21 cellular contexts compared by ENCODE assay signal in the genomic region with DNA sequence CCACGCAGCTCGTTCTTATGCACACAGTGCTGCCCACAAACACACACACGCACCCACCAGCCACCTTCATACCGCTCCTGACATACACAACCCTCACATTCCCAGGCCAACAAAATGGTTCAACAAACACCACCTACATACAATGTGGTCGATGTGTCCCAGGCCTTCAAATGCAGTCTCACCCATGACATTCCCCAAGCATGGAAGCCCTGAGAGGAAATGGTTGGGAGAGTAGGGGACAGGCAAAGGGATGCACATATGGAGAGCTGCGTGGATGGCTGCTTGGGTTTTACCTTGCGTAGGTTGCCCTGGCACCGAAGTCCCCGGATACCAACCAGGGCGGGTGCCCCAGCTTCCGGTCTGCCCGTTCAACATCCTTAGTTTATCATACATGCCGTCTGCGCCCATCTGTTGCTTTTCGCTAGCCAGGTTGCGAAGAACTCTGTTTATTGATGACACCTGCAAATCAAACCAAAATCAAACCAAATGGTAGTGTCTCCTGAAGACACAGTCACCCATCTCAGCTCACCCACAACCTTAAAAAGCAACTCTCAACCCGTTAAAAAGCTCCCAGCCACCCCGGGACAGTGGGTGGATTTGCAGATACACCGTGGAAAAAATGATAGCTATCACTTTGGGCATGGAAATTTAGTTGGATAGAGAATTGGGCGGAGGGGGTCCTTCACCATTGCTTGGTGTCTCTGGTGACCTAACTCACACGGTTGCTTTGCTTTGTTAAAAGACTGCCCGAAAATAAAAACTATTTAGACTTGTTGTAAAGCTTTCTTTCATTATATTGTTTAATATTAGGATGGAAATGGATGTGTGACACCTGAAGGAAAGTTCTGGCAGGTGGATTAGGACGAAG. TPM values are rescaled to one million over a fixed set of nuclear protein-coding genes. Genes with fewer than 3 reads are reported as not detected.
DNase-seq lines count a peak whose midpoint lies in the region; ATAC-seq and TF ChIP-seq lines count a peak whose summit lies in the region.
"Had no signal": no experiment of that assay in that cellular context is flagged by ENCODE, and none has a peak within 500 bp of the region (broad histone marks: within the 10 kb centered on the region; RNA-seq: fewer than 3 reads in every experiment).

No MANE protein-coding gene starts in this region.

- TF ChIP-seq EP300 in neural cell (conservative IDR thresholded peaks at IDR 0.05; ENCODE audit: poor library complexity, severe bottlenecking): no peak

- no peaks in the 10 kb centered on the region for H4K20me1 ChIP-seq in neural cell (ENCODE audit: insufficient read depth)

- TF ChIP-seq RAD21 in neural cell (conservative IDR thresholded peaks at IDR 0.05): no peak

- H3K9me3 ChIP-seq in neural cell (ENCODE audit: low read length): no peaks in the 10 kb centered on the region
- no peaks in the 10 kb centered on the region for H3K9me3 ChIP-seq in ascending aorta
- H3K9me3 ChIP-seq: body of pancreas had no signal

- no peak overlapping the region for H3K4me3 Mint-ChIP-seq in activated CD8-positive, alpha-beta memory T cell treated with anti-CD3 and anti-CD28 coated beads, Interleukin-2, amount 10 ng/mL, durations not matched to agents 7 days and 5 days

- H3K4me1 Mint-ChIP-seq in activated CD8-positive, alpha-beta memory T cell treated with anti-CD3 and anti-CD28 coated beads, Interleukin-2, amount 10 ng/mL, durations not matched to agents 7 days and 5 days: peaks cover 25% of the 10 kb centered on the region

- peaks cover 0 to 95% (median 76%) of the 10 kb centered on the region in 45 donors for H3K27me3 ChIP-seq in dorsolateral prefrontal cortex
- peaks cover 13% of the 10 kb centered on the region for H3K27me3 ChIP-seq in neural cell (ENCODE audit: insufficient read depth, low read depth, low read length)
- peaks cover 57% of the 10 kb centered on the region for H3K27me3 ChIP-seq in ascending aorta

- peaks cover 2 to 6% of the 10 kb centered on the region in 2 donors for H3K4me1 ChIP-seq in ascending aorta

- CTCF ChIA-PET in activated CD8-positive, alpha-beta memory T cell treated with anti-CD3 and anti-CD28 coated beads, Interleukin-2, amount 10 ng/mL, durations not matched to agents 7 days and 5 days (lab: Charles Lee): interaction anchor here (0.8 kb wide), 1 partner anchor 24 kb away, joined by 3 read pairs; no protein-coding TSS in a partner anchor

- no peak for DNase-seq in activated CD8-positive, alpha-beta memory T cell treated with anti-CD3 and anti-CD28 coated beads, Interleukin-2, amount 10 ng/mL, durations not matched to agents 7 days and 5 days
- no peak for DNase-seq in activated CD8-positive, alpha-beta memory T cell treated with anti-CD3 and anti-CD28 coated beads, Interleukin-2, amount 50 U/mL, for 4 hours
- DNase-seq in HuH-7 (ENCODE audit: low spot score) (peak; percentile 10), dorsolateral prefrontal cortex (peak in 1 of 10 donors; percentile 75), ascending aorta (ENCODE audit: low spot score in 2 of 2) (no peak), HT-29 (ENCODE audit: low spot score) (no peak), GM20000 (ENCODE audit: low spot score) (no peak)
- DNase-seq: activated CD4-positive, alpha-beta T cell treated with anti-CD3 and anti-CD28 coated beads, Interleukin-2, amount 50 U/mL, for 4 hours; activated effector memory CD4-positive, alpha-beta T cell treated with Interleukin-2 at 50 U/mL for 16 hours; body of pancreas; DMS79; KG1; NCI-H1105; NCI-H82; PC-9; right cardiac atrium had no signal

- H3K27me3 Mint-ChIP-seq in activated CD8-positive, alpha-beta memory T cell treated with anti-CD3 and anti-CD28 coated beads, Interleukin-2, amount 10 ng/mL, durations not matched to agents 7 days and 5 days: peaks cover 91% of the 10 kb centered on the region

- H3K27ac Mint-ChIP-seq in activated CD8-positive, alpha-beta memory T cell treated with anti-CD3 and anti-CD28 coated beads, Interleukin-2, amount 10 ng/mL, durations not matched to agents 7 days and 5 days: peak overlapping the region; percentile 30

- H3K9me2 ChIP-seq in neural cell (ENCODE audit: insufficient read depth, low read length): no peaks in the 10 kb centered on the region

- ATAC-seq in activated CD8-positive, alpha-beta memory T cell treated with anti-CD3 and anti-CD28 coated beads, Interleukin-2, amount 10 ng/mL, durations not matched to agents 7 days and 5 days: no peak
- ATAC-seq: body of pancreas, HCT116, right cardiac atrium had no signal

- H3K4me3 ChIP-seq in dorsolateral prefrontal cortex: peak overlapping the region in 3 of 59 donors; percentile 38 to 48 (median 47)
- peak overlapping the region; percentile 17 for H3K4me3 ChIP-seq in neural cell (ENCODE audit: low read length)
- H3K4me3 ChIP-seq in ascending aorta: no peak overlapping the region
- H3K4me3 ChIP-seq: body of pancreas, PC-9, SK-N-MC had no signal

- no peak overlapping the region for H2AFZ ChIP-seq in neural cell (ENCODE audit: low read depth, low read length)
- H2AFZ ChIP-seq: PC-9 had no signal

- H3K79me2 ChIP-seq in neural cell (replicated peaks; ENCODE audit: insufficient read depth, low read length): peaks cover 40% of the 10 kb centered on the region

- no peak overlapping the region for H3K4me2 ChIP-seq in neural cell (ENCODE audit: low read length)
- H3K4me2 ChIP-seq: PC-9 had no signal

- peaks cover 9% of the 10 kb centered on the region for H3K36me3 ChIP-seq in neural cell (ENCODE audit: insufficient read depth, low read length)
- no peaks in the 10 kb centered on the region for H3K36me3 ChIP-seq in ascending aorta

- no peak for TF ChIP-seq CTCF in dorsolateral prefrontal cortex (IDR thresholded peaks at IDR 0.05 in 54 of 56, conservative IDR thresholded peaks at IDR 0.05 in 2 of 56; ENCODE audit: low read depth in 1 of 56, partially characterized antibody in 56 of 56)
- TF ChIP-seq CTCF in neural cell (IDR thresholded peaks at IDR 0.05; ENCODE audit: poor library complexity, severe bottlenecking): no peak
- no peak for TF ChIP-seq CTCF in ascending aorta (IDR thresholded peaks at IDR 0.05)
- no peak for TF ChIP-seq CTCF in GM20000 (IDR thresholded peaks at IDR 0.05; ENCODE audit: extremely low read depth, missing control alignments)

- no peak overlapping the region for H3K9ac ChIP-seq in neural cell (ENCODE audit: low read length)

- H3F3A ChIP-seq in neural cell (ENCODE audit: insufficient read depth, low read length, poor library complexity, severe bottlenecking): peaks cover 5% of the 10 kb centered on the region

- intact Hi-C loops in dorsolateral prefrontal cortex (cut with DNase I): no loop called here
- intact Hi-C loops in ascending aorta (cut with DNase I): no loop called here

- H3K9me3 Mint-ChIP-seq in activated CD8-positive, alpha-beta memory T cell treated with anti-CD3 and anti-CD28 coated beads, Interleukin-2, amount 10 ng/mL, durations not matched to agents 7 days and 5 days (ENCODE audit: low read depth): peaks cover 3% of the 10 kb centered on the region

- peak overlapping the region in 36 of 59 donors; percentile 2 to 93 (median 48) for H3K27ac ChIP-seq in dorsolateral prefrontal cortex
- H3K27ac ChIP-seq in neural cell (ENCODE audit: low read length): no peak overlapping the region
- no peak overlapping the region for H3K27ac ChIP-seq in ascending aorta
- H3K27ac ChIP-seq: body of pancreas, PC-9, SK-N-MC had no signal

- peaks cover 7% of the 10 kb centered on the region for H3K36me3 Mint-ChIP-seq in activated CD8-positive, alpha-beta memory T cell treated with anti-CD3 and anti-CD28 coated beads, Interleukin-2, amount 10 ng/mL, durations not matched to agents 7 days and 5 days

TF ChIP-seq in neural cell, 6 proteins besides CTCF, POLR2A, EP300 and RAD21:
- TF ChIP-seq EZH2 (IDR thresholded peaks at IDR 0.05; ENCODE audit: borderline replicate concordance, insufficient read depth, low read length, poor library complexity, severe bottlenecking): no peak
- no peak for TF ChIP-seq TAF1 (IDR thresholded peaks at IDR 0.05; ENCODE audit: low read depth)
- TF ChIP-seq, protein P1, sequence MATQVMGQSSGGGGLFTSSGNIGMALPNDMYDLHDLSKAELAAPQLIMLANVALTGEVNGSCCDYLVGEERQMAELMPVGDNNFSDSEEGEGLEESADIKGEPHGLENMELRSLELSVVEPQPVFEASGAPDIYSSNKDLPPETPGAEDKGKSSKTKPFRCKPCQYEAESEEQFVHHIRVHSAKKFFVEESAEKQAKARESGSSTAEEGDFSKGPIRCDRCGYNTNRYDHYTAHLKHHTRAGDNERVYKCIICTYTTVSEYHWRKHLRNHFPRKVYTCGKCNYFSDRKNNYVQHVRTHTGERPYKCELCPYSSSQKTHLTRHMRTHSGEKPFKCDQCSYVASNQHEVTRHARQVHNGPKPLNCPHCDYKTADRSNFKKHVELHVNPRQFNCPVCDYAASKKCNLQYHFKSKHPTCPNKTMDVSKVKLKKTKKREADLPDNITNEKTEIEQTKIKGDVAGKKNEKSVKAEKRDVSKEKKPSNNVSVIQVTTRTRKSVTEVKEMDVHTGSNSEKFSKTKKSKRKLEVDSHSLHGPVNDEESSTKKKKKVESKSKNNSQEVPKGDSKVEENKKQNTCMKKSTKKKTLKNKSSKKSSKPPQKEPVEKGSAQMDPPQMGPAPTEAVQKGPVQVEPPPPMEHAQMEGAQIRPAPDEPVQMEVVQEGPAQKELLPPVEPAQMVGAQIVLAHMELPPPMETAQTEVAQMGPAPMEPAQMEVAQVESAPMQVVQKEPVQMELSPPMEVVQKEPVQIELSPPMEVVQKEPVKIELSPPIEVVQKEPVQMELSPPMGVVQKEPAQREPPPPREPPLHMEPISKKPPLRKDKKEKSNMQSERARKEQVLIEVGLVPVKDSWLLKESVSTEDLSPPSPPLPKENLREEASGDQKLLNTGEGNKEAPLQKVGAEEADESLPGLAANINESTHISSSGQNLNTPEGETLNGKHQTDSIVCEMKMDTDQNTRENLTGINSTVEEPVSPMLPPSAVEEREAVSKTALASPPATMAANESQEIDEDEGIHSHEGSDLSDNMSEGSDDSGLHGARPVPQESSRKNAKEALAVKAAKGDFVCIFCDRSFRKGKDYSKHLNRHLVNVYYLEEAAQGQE (IDR thresholded peaks at IDR 0.05; ENCODE audit: borderline replicate concordance): no peak
- no peak for TF ChIP-seq MXI1 (conservative IDR thresholded peaks at IDR 0.05; ENCODE audit: poor library complexity, severe bottlenecking)
- no peak for TF ChIP-seq SMC3 (conservative IDR thresholded peaks at IDR 0.05; ENCODE audit: poor library complexity)
- no peak for TF ChIP-seq POLR2AphosphoS5 (IDR thresholded peaks at IDR 0.05)

RNA-seq across cellular contexts. Expression of a gene that starts 10.5 kb away (rescaled TPM):
- not detected for total RNA-seq in activated CD8-positive, alpha-beta memory T cell treated with anti-CD3 and anti-CD28 coated beads, Interleukin-2, amount 10 ng/mL, durations not matched to agents 7 days and 5 days
- 100 to 1,000 TPM in 1 of 120 experiments, 10 to 100 TPM in 119; 12.4 to 107 (median 33.7) TPM for total RNA-seq in dorsolateral prefrontal cortex
- 72.6 and 74.7 TPM in 2 replicates for polyA plus RNA-seq in neural cell
- polyA minus RNA-seq in neural cell: 65.7 and 69.8 TPM in 2 replicates
- not detected for total RNA-seq in ascending aorta
- total RNA-seq in HT-29 (2014; rRNA removed; shearing (Covaris generic)): not detected in 2 replicates
- total RNA-seq: dermis microvascular lymphatic vessel endothelial cell, right cardiac atrium, subcutaneous adipose tissue had no signal

Comparison
In these comparisons a context has a peak if more than half of its experiments do, and no peak if none do; other contexts are left out.
1. H3K27ac ChIP-seq: peak in dorsolateral prefrontal cortex (36 of 59); none in neural cell (single experiment) and ascending aorta (0 of 2).
2. RNA of a gene that starts 10.5 kb away (total RNA-seq): 12.4 to 107 TPM in dorsolateral prefrontal cortex; not detected in activated CD8-positive, alpha-beta memory T cell treated with anti-CD3 and anti-CD28 coated beads, Interleukin-2, amount 10 ng/mL, durations not matched to agents 7 days and 5 days, not detected in ascending aorta (single experiment) and not detected in HT-29; every median in the first group is over 10 times any median in the second.